14 cellular contexts compared by ENCODE assay signal in genomic region chr3:16890605-16891333, GRCh38. TPM values are rescaled to one million over a fixed set of nuclear protein-coding genes. Genes with fewer than 3 reads are reported as not detected.
DNase-seq lines count a peak whose midpoint lies in the region; ATAC-seq, FAIRE-seq and TF ChIP-seq lines count a peak whose summit lies in the region.
"Had no signal": no experiment of that assay in that cellular context is flagged by ENCODE, and none has a peak within 500 bp of the region (broad histone marks: within the 10 kb centered on the region; RNA-seq: fewer than 3 reads in every experiment).

No MANE protein-coding gene starts in this region.

- TF ChIP-seq CTCF in activated B cell treated with CpG ODN at 0.5 μM for 24 hours (IDR thresholded peaks at IDR 0.05) (no peak), RWPE1 (conservative IDR thresholded peaks at IDR 0.05; ENCODE audit: low read depth) (no peak)

- H4K20me1 ChIP-seq in BLaER1 treated with 17β-estradiol and CSF1 and Interleukin-3, amounts not matched to agents 10 nM and 100 nM, result peaks cover 16 to 81% (median 26%) of the 10 kb centered on the region in 11 experiments; a peak in 18 of 22 replicates

- H3K27ac ChIP-seq in BLaER1 treated with 17β-estradiol and CSF1 and Interleukin-3, amounts not matched to agents 10 nM and 100 nM, result no peak overlapping the region
- no peak overlapping the region for H3K27ac ChIP-seq in RWPE1
- H3K27ac ChIP-seq: esophagus muscularis mucosa, sigmoid colon, SJCRH30 had no signal

- POLR2A ChIA-PET in activated B cell treated with CpG ODN at 0.5 μM for 24 hours (lab: Charles Lee) (no interaction called here), RWPE1 (lab: Yijun Ruan, JAX; ENCODE audit: low non-redundant PET) (no interaction called here)

- H3K27me3 Mint-ChIP-seq in activated B cell treated with CpG ODN at 0.5 μM for 24 hours, result no peaks in the 10 kb centered on the region

- CTCF ChIA-PET in activated B cell treated with CpG ODN at 0.5 μM for 24 hours (lab: Charles Lee), result no interaction called here
- CTCF ChIA-PET in RWPE1 (lab: Yijun Ruan, JAX), result interaction anchor here (1.2 kb wide), 1 partner anchor 9 kb away, joined by 4 read pairs; no protein-coding TSS in a partner anchor

- peaks cover 4% of the 10 kb centered on the region for H3K36me3 Mint-ChIP-seq in activated B cell treated with CpG ODN at 0.5 μM for 24 hours (ENCODE audit: low read depth)

- ATAC-seq in activated B cell treated with CpG ODN at 0.5 μM for 24 hours (ENCODE audit: low read depth) (no peak), left ventricle myocardium superior (peak; percentile 20), HG03520 (IDR thresholded peaks at IDR 0.05; ENCODE audit: unreplicated experiment) (no peak), HG03457 (IDR thresholded peaks at IDR 0.05; ENCODE audit: unreplicated experiment) (no peak)

- H3K9me3 ChIP-seq in BLaER1 treated with 17β-estradiol and CSF1 and Interleukin-3, amounts not matched to agents 10 nM and 100 nM (replicated peaks in 1 of 11), result peaks cover 0 to 13% (median 7%) of the 10 kb centered on the region in 11 experiments; a peak in 12 of 22 replicates
- H3K9me3 ChIP-seq: esophagus muscularis mucosa, sigmoid colon, SJCRH30 had no signal

- DNase-seq in GM18507 (ENCODE audit: extremely low spot score, insufficient read length, low read depth), result no peak
- no peak for DNase-seq in activated B cell treated with CpG ODN at 0.5 μM for 24 hours
- no peak for DNase-seq in left ventricle myocardium superior
- no peak for DNase-seq in RWPE1 (ENCODE audit: low spot score)
- no peak for DNase-seq in erythroblast (lab: John Stamatoyannopoulos, UW)
- DNase-seq: cerebellar nuclear complex, NCI-H1694, NCI-H748 treated with DMSO at 0.1 percent for 48 hours, sigmoid colon, SJCRH30 had no signal

- intact Hi-C loops in activated B cell treated with CpG ODN at 0.5 μM for 24 hours (cut with micrococcal nuclease) (no loop called here), left ventricle myocardium superior (cut with micrococcal nuclease) (loop anchor here (10.0 kb wide), 1 partner anchor 344 kb away; no protein-coding TSS in a partner anchor)

- no peak overlapping the region for H3K4me3 ChIP-seq in BLaER1 treated with 17β-estradiol and CSF1 and Interleukin-3, amounts not matched to agents 10 nM and 100 nM
- H3K4me3 ChIP-seq: esophagus muscularis mucosa, sigmoid colon, SJCRH30 had no signal

- no peak overlapping the region for H3K4me3 Mint-ChIP-seq in activated B cell treated with CpG ODN at 0.5 μM for 24 hours

- H3K27me3 ChIP-seq in BLaER1 treated with 17β-estradiol and CSF1 and Interleukin-3, amounts not matched to agents 10 nM and 100 nM, result peaks cover 0 to 4% (median 0%) of the 10 kb centered on the region in 11 experiments; a peak in 2 of 22 replicates
- H3K27me3 ChIP-seq: esophagus muscularis mucosa, sigmoid colon, SJCRH30 had no signal

- H3K4me2 ChIP-seq in BLaER1 treated with 17β-estradiol and CSF1 and Interleukin-3, amounts not matched to agents 10 nM and 100 nM, result peak overlapping the region in 6 of 11 experiments; percentile 2 to 35 (median 9); a peak in 5 of 22 replicates

- TF ChIP-seq POLR2A in erythroblast (IDR thresholded peaks at IDR 0.05; ENCODE audit: low read length), result no peak

- H3K9ac ChIP-seq in BLaER1 treated with 17β-estradiol and CSF1 and Interleukin-3, amounts not matched to agents 10 nM and 100 nM, result no peak overlapping the region

- H3K4me1 ChIP-seq in BLaER1 treated with 17β-estradiol and CSF1 and Interleukin-3, amounts not matched to agents 10 nM and 100 nM, result peaks cover 35 to 56% (median 48%) of the 10 kb centered on the region in 10 experiments
- H3K4me1 ChIP-seq: SJCRH30 had no signal

- peaks cover 0 to 18% (median 0%) of the 10 kb centered on the region in 11 experiments; a peak in 6 of 22 replicates for H3K36me3 ChIP-seq in BLaER1 treated with 17β-estradiol and CSF1 and Interleukin-3, amounts not matched to agents 10 nM and 100 nM
- H3K36me3 ChIP-seq: esophagus muscularis mucosa, sigmoid colon, SJCRH30 had no signal

- peak; percentile 39 for FAIRE-seq in GM18507 (lab: Jason Lieb, UNC)

- no peaks in the 10 kb centered on the region for H3K9me3 Mint-ChIP-seq in activated B cell treated with CpG ODN at 0.5 μM for 24 hours

- H3K4me1 Mint-ChIP-seq in activated B cell treated with CpG ODN at 0.5 μM for 24 hours, result peaks cover 90% of the 10 kb centered on the region

- H3K27ac Mint-ChIP-seq in activated B cell treated with CpG ODN at 0.5 μM for 24 hours, result peak overlapping the region; percentile 9

RNA-seq across cellular contexts. Expression of gene PLCL2, which starts 6.0 kb away (rescaled TPM):
- 33.3 and 40.0 TPM in 2 replicates for total RNA-seq in activated B cell treated with CpG ODN at 0.5 μM for 24 hours
- total RNA-seq in left ventricle myocardium superior, result 76.9 TPM
